Comparison of ENCODE assay signal across 13 cellular contexts in the genomic region with DNA sequence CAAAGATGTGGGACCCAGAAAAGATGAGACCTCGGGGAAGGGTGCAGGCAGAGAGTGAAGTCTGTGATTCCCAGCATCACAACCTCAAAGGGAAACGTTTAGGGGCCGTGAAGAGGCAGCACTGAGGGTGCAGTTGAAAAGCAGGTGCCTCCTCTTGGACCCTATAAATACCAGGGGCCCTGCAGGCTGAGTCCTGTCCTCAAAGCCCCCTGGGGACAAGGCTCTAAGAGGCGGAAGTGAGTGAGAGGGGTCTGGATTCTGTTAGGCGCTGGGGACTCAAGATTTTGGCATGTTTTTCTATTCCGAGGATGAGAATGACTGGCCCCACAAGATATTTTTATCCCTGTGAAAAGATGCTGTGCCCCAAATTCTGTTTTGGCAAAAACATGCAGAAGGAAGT.
A peak's percentile ranks its signal among the peaks of the same experiment; 100 is the strongest.
DNase-seq lines count a peak whose midpoint lies in the region; ATAC-seq lines count a peak whose summit lies in the region.
"Had no signal": no experiment of that assay in that cellular context is flagged by ENCODE, and none has a peak within 500 bp of the region (broad histone marks: within the 10 kb centered on the region; RNA-seq: fewer than 3 reads in every experiment).

No MANE protein-coding gene starts in this region.

- no peak overlapping the region for H3K4me3 Mint-ChIP-seq in activated CD4-positive, alpha-beta T cell treated with anti-CD3 and anti-CD28 coated beads, Interleukin-2, amount 10 ng/mL, durations not matched to agents 7 days and 5 days
- no peak overlapping the region for H3K4me3 Mint-ChIP-seq in stimulated activated memory B cell treated with anti-CD40 and anti-IgM and Interleukin-4, amounts not matched to agents 10 μg/mL and 1 μg/mL and 100 μg/mL, for 72 hours
- H3K4me3 Mint-ChIP-seq: activated T-helper 1 cell treated with anti-CD3 and anti-CD28 coated beads, Interleukin-12 subunit alpha, Interleukin-12 subunit beta, Interleukin-2, Interleukin-4 antibody, amounts not matched to agents 30 ng/mL and 10 ng/mL and 1 ng/mL, durations not matched to agents 14 hours and 24 hours and 36 hours had no signal

- CTCF ChIA-PET in activated CD4-positive, alpha-beta T cell treated with anti-CD3 and anti-CD28 coated beads, Interleukin-2, amount 10 ng/mL, durations not matched to agents 7 days and 5 days (lab: Charles Lee): no interaction called here

- H3K4me1 ChIP-seq in ectodermal cell (ENCODE audit: control insufficient read depth, insufficient read depth, low read length): peaks cover 21% of the 10 kb centered on the region

- H3K36me3 ChIP-seq in ectodermal cell (ENCODE audit: control insufficient read depth, insufficient read depth, low read length): no peaks in the 10 kb centered on the region

- H3K36me3 Mint-ChIP-seq in activated CD4-positive, alpha-beta T cell treated with anti-CD3 and anti-CD28 coated beads, Interleukin-2, amount 10 ng/mL, durations not matched to agents 7 days and 5 days (ENCODE audit: low read depth): peaks cover 86% of the 10 kb centered on the region
- peaks cover 28% of the 10 kb centered on the region for H3K36me3 Mint-ChIP-seq in stimulated activated memory B cell treated with anti-CD40 and anti-IgM and Interleukin-4, amounts not matched to agents 10 μg/mL and 1 μg/mL and 100 μg/mL, for 72 hours

- 70 to 81% methylated on average over 6 of the region's 6 CpGs for WGBS in ectodermal cell, 2 experiments

- peak; percentile 52 for ATAC-seq in stimulated activated memory B cell treated with anti-CD40 and anti-IgM and Interleukin-4, amounts not matched to agents 10 μg/mL and 1 μg/mL and 100 μg/mL, for 72 hours
- ATAC-seq in GM19397 (IDR thresholded peaks at IDR 0.05; ENCODE audit: unreplicated experiment) (no peak), left lobe of liver (no peak)

- H3K9me3 ChIP-seq in ectodermal cell (ENCODE audit: control insufficient read depth, low read length): no peaks in the 10 kb centered on the region
- H3K9me3 ChIP-seq: thoracic aorta had no signal

- H3K9me3 Mint-ChIP-seq in activated CD4-positive, alpha-beta T cell treated with anti-CD3 and anti-CD28 coated beads, Interleukin-2, amount 10 ng/mL, durations not matched to agents 7 days and 5 days: no peaks in the 10 kb centered on the region
- H3K9me3 Mint-ChIP-seq in stimulated activated memory B cell treated with anti-CD40 and anti-IgM and Interleukin-4, amounts not matched to agents 10 μg/mL and 1 μg/mL and 100 μg/mL, for 72 hours: no peaks in the 10 kb centered on the region
- H3K9me3 Mint-ChIP-seq: activated T-helper 1 cell treated with anti-CD3 and anti-CD28 coated beads, Interleukin-12 subunit alpha, Interleukin-12 subunit beta, Interleukin-2, Interleukin-4 antibody, amounts not matched to agents 30 ng/mL and 10 ng/mL and 1 ng/mL, durations not matched to agents 14 hours and 24 hours and 36 hours had no signal

- H3K4me1 Mint-ChIP-seq in activated CD4-positive, alpha-beta T cell treated with anti-CD3 and anti-CD28 coated beads, Interleukin-2, amount 10 ng/mL, durations not matched to agents 7 days and 5 days: peaks cover 71% of the 10 kb centered on the region
- peaks cover 23% of the 10 kb centered on the region for H3K4me1 Mint-ChIP-seq in stimulated activated memory B cell treated with anti-CD40 and anti-IgM and Interleukin-4, amounts not matched to agents 10 μg/mL and 1 μg/mL and 100 μg/mL, for 72 hours

- peak overlapping the region; percentile 4 for H3K27ac ChIP-seq in ectodermal cell (ENCODE audit: insufficient read depth, low read depth, low read length, poor library complexity, severe bottlenecking)
- H3K27ac ChIP-seq: GM23248 had no signal

- POLR2A ChIA-PET in activated CD4-positive, alpha-beta T cell treated with anti-CD3 and anti-CD28 coated beads, Interleukin-2, amount 10 ng/mL, durations not matched to agents 7 days and 5 days (lab: Charles Lee): no interaction called here

- H3K4me3 ChIP-seq in ectodermal cell (ENCODE audit: insufficient read depth, low read depth, low read length): no peak overlapping the region
- H3K4me3 ChIP-seq: GM23248, thoracic aorta had no signal

- H3K27me3 Mint-ChIP-seq in activated CD4-positive, alpha-beta T cell treated with anti-CD3 and anti-CD28 coated beads, Interleukin-2, amount 10 ng/mL, durations not matched to agents 7 days and 5 days: no peaks in the 10 kb centered on the region
- H3K27me3 Mint-ChIP-seq in stimulated activated memory B cell treated with anti-CD40 and anti-IgM and Interleukin-4, amounts not matched to agents 10 μg/mL and 1 μg/mL and 100 μg/mL, for 72 hours: no peaks in the 10 kb centered on the region

- peak overlapping the region; percentile 86 for H3K27ac Mint-ChIP-seq in activated CD4-positive, alpha-beta T cell treated with anti-CD3 and anti-CD28 coated beads, Interleukin-2, amount 10 ng/mL, durations not matched to agents 7 days and 5 days
- H3K27ac Mint-ChIP-seq in stimulated activated memory B cell treated with anti-CD40 and anti-IgM and Interleukin-4, amounts not matched to agents 10 μg/mL and 1 μg/mL and 100 μg/mL, for 72 hours: peak overlapping the region; percentile 69

- H3K27me3 ChIP-seq in ectodermal cell (ENCODE audit: control insufficient read depth, insufficient read depth, low read length, poor library complexity, severe bottlenecking): no peaks in the 10 kb centered on the region

- no peak for DNase-seq in activated CD4-positive, alpha-beta T cell treated with anti-CD3 and anti-CD28 coated beads, Interleukin-2, amount 10 ng/mL, durations not matched to agents 7 days and 5 days
- no peak for DNase-seq in activated CD4-positive, alpha-beta T cell treated with anti-CD3 and anti-CD28 coated beads, Interleukin-2, amount 50 U/mL, for 48 hours
- DNase-seq in NAMALWA (ENCODE audit: low spot score) (peak; percentile 45), left lobe of liver (ENCODE audit: low spot score) (no peak), SIG-M5 (lab: John Stamatoyannopoulos, UW) (no peak)
- DNase-seq: GM23248, NCI-H1092 treated with DMSO at 0.1 percent for 48 hours, NCI-H446 treated with DMSO at 0.1 percent for 48 hours had no signal
